ENCODE assay signal across 8 cellular contexts in genomic region chr10:133336131-133337078, GRCh38. TPM values are rescaled to one million over a fixed set of nuclear protein-coding genes. Genes with fewer than 3 reads are reported as not detected.
DNase-seq lines count a peak whose midpoint lies in the region; FAIRE-seq and TF ChIP-seq lines count a peak whose summit lies in the region.

A gene with protein sequence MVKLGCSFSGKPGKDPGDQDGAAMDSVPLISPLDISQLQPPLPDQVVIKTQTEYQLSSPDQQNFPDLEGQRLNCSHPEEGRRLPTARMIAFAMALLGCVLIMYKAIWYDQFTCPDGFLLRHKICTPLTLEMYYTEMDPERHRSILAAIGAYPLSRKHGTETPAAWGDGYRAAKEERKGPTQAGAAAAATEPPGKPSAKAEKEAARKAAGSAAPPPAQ (minus strand): TSS chr10:133336896. CDS start chr10:133328989, 7,907 bp downstream.

- peaks cover 47% of the 10 kb centered on the region for H3K27me3 Mint-ChIP-seq in mesothelial cell of epicardium (ENCODE audit: low read depth)

- peak; percentile 46 for DNase-seq in GDM1 (lab: John Stamatoyannopoulos, UW)
- DNase-seq in T-helper 9 cell, result peak; percentile 95
- DNase-seq in ascending aorta (ENCODE audit: low spot score in 2 of 2), result no peak
- DNase-seq in mesothelial cell of epicardium (ENCODE audit: low spot score in 2 of 2, unreplicated experiment in 2 of 2), result peak in 1 of 2 experiments; percentile 65
- DNase-seq in stimulated activated CD8-positive, alpha-beta memory T cell treated with anti-CD3 and anti-CD28 coated beads, Interleukin-4, amount 100 ng/mL, for 24 hours (ENCODE audit: low read depth), result peak; percentile 56
- DNase-seq in H54 (ENCODE audit: insufficient read length, low spot score), result no peak
- no peak for DNase-seq in globus pallidus (ENCODE audit: low spot score)
- DNase-seq in SW 1271 (lab: John Stamatoyannopoulos, UW), result no peak

- intact Hi-C loops in ascending aorta (cut with DNase I), result no loop called here

- H3K27ac Mint-ChIP-seq in mesothelial cell of epicardium, result no peak within 1 kb of the TSS

- H3K36me3 ChIP-seq in ascending aorta, result no peaks in the 10 kb centered on the region

- no peak for TF ChIP-seq CTCF in ascending aorta (IDR thresholded peaks at IDR 0.05)
- no peak for TF ChIP-seq CTCF in mesothelial cell of epicardium (IDR thresholded peaks at IDR 0.05; ENCODE audit: unreplicated experiment)

- H3K4me1 ChIP-seq in ascending aorta, result peaks cover 9 to 18% of the 10 kb centered on the region in 2 donors

- H3K4me1 Mint-ChIP-seq in mesothelial cell of epicardium, result peaks cover 3% of the 10 kb centered on the region

- H3K9me3 ChIP-seq in ascending aorta, result no peaks in the 10 kb centered on the region

- peaks cover 5% of the 10 kb centered on the region for H3K9me3 Mint-ChIP-seq in mesothelial cell of epicardium

- no peaks in the 10 kb centered on the region for H3K36me3 Mint-ChIP-seq in mesothelial cell of epicardium

- peaks cover 27% of the 10 kb centered on the region for H3K27me3 ChIP-seq in ascending aorta

- H3K4me3 Mint-ChIP-seq in mesothelial cell of epicardium, result peak within 1 kb of the TSS; percentile 25

- no peak for TF ChIP-seq POLR2A in H54 (IDR thresholded peaks at IDR 0.05; ENCODE audit: low read depth, low read length)

- H3K4me3 ChIP-seq in ascending aorta, result peak within 1 kb of the TSS; percentile 34 to 59

- H3K27ac ChIP-seq in ascending aorta, result no peak within 1 kb of the TSS

- FAIRE-seq in H54 (lab: Jason Lieb, UNC), result no peak

RNA-seq across cellular contexts. Expression of the gene that starts here (rescaled TPM):
- total RNA-seq in ascending aorta (not detected), mesothelial cell of epicardium (2.1 to 3.7 TPM (median 2.1 TPM) in 3 replicates)

Comparison
In these comparisons a context has a peak if more than half of its experiments do, and no peak if none do; other contexts are left out.
1. DNase-seq: peak in GDM1 (single experiment), T-helper 9 cell (single experiment) and stimulated activated CD8-positive, alpha-beta memory T cell treated with anti-CD3 and anti-CD28 coated beads, Interleukin-4, amount 100 ng/mL, for 24 hours (single experiment); none in ascending aorta (0 of 2), H54 (single experiment), globus pallidus (single experiment) and SW 1271 (0 of 2).